ENCODE assay signal across 1 cellular context in the genomic region with DNA sequence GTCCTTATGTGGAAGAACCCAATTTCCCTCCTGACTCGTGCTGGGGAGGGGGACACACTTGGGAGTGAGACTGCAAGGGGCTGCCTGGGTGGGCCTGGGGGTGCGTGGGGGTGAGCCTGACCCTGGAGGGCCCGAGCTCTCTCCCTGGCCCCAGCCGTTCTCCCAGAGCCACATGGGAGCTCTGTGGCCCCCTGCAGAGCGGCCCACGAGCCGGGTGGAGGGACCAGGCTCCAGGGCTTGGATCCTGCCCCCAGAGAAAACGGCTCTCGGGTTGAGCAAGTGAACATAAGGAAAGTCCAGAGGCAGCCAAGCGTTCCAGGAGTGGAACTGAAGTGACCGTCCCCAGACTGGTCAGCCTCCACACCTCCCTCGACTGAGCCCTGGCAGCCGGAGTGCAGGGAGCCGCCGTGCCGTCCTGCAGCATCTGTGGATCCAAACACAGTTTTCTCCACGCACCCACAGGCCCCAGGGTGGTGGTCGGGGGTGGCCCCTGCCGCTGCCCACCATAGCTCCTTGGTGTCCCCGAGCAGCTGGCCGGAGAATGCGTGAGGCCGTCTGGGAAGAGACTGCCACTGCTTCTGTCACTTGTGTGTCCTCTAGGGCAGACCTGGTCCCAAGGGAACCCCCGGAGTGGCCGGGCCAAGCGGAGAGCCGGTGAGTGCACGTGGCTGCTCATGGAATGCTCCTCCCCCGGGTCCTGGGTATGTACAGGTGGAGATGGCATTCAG.
TF ChIP-seq lines count a peak whose summit lies in the region.

No MANE protein-coding gene starts in this region.

TF ChIP-seq in HepG2, 621 proteins besides CTCF, POLR2A, EP300 and RAD21:
- TF ChIP-seq ZNF629 (CRISPR knock-in tag; conservative IDR thresholded peaks at IDR 0.05) (no peak), SRSF1 (optimal IDR thresholded peaks at IDR 0.05; ENCODE audit: low read depth, low read length) (no peak), NR2C2 (CRISPR knock-in tag; IDR thresholded peaks at IDR 0.05; ENCODE audit: borderline replicate concordance) (no peak), ZNF570 (CRISPR knock-in tag; IDR thresholded peaks at IDR 0.05; ENCODE audit: borderline replicate concordance) (no peak), MTA1 (CRISPR knock-in tag; IDR thresholded peaks at IDR 0.05; ENCODE audit: borderline replicate concordance) (no peak), DNMT3B (CRISPR knock-in tag; conservative IDR thresholded peaks at IDR 0.05) (no peak), ZNF224 (CRISPR knock-in tag; IDR thresholded peaks at IDR 0.05) (no peak), HNRNPLL (IDR thresholded peaks at IDR 0.05; ENCODE audit: low read depth, low read length, poor library complexity, severe bottlenecking) (peak; percentile 10), HOXA3 (CRISPR knock-in tag; IDR thresholded peaks at IDR 0.05) (no peak), RBFOX2 (IDR thresholded peaks at IDR 0.05; ENCODE audit: low read depth, low read length) (peak; percentile 66), RARA (CRISPR knock-in tag; IDR thresholded peaks at IDR 0.05) (no peak), REL (CRISPR knock-in tag; conservative IDR thresholded peaks at IDR 0.05) (no peak), ATF1 (CRISPR knock-in tag; IDR thresholded peaks at IDR 0.05) (no peak), AGO2 (optimal IDR thresholded peaks at IDR 0.05; ENCODE audit: low read depth, low read length) (peak; percentile 77), GATAD2A (CRISPR knock-in tag; IDR thresholded peaks at IDR 0.05) (no peak)
